11 cellular contexts compared by ENCODE assay signal in the genomic region with DNA sequence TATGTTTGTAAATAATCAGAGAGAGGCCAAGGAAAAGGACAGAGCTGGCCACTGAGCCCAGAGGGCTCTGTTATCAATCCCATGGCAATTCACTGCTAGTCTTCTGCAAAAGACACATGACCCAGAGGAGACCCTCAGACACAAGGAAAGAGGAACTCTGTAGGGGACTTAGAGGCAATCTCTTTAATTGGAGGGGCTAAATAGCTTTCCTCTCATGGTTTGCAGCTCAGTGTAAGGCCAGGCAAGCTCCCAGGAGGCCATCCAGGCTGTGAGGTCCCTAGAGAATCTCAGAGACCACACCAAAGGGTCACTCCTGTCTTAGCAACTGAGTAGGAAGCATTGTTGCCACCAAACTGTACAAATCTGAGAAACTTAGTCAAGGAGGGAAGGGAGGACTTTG. TPM values are rescaled to one million over a fixed set of nuclear protein-coding genes. Genes with fewer than 3 reads are reported as not detected.
A peak's percentile ranks its signal among the peaks of the same experiment; 100 is the strongest.
DNase-seq lines count a peak whose midpoint lies in the region; ATAC-seq, FAIRE-seq and TF ChIP-seq lines count a peak whose summit lies in the region.
"Had no signal": no experiment of that assay in that cellular context is flagged by ENCODE, and none has a peak within 500 bp of the region (broad histone marks: within the 10 kb centered on the region; RNA-seq: fewer than 3 reads in every experiment).

No MANE protein-coding gene starts in this region.

- POLR2A ChIA-PET in activated B cell treated with CpG ODN at 0.5 μM for 24 hours (lab: Charles Lee): interaction anchor here (0.9 to 28.8 kb wide), 12 partner anchors 9 to 189 kb away, joined by 3 to 2264 read pairs (median 12); partner anchors contain the start of genes HLA-DMB, HLA-DOA, HLA-DPA1 and HLA-DPB1

- H3K4me3 ChIP-seq in kidney (ENCODE audit: low read length in 2 of 2) (peak overlapping the region; percentile 34 to 42), stomach smooth muscle (ENCODE audit: low read length in 2 of 2) (peak overlapping the region; percentile 13 to 64)

- ATAC-seq in GM21723 (IDR thresholded peaks at IDR 0.05; ENCODE audit: unreplicated experiment): peak; percentile 11
- ATAC-seq in activated B cell treated with CpG ODN at 0.5 μM for 24 hours (ENCODE audit: low read depth): peak; percentile 38

- H3K9ac ChIP-seq in kidney (ENCODE audit: low read length in 2 of 2) (peak overlapping the region in 1 of 2 donors; percentile 36), stomach smooth muscle (ENCODE audit: low read length in 2 of 2) (no peak overlapping the region)

- CTCF ChIA-PET in activated B cell treated with CpG ODN at 0.5 μM for 24 hours (lab: Charles Lee): interaction anchor here (1.1 to 10.8 kb wide), 3 partner anchors 10 to 65 kb away, joined by 7 to 240 read pairs (median 98); partner anchors contain the start of genes HLA-DPA1 and HLA-DPB1

- H3K36me3 ChIP-seq in kidney (ENCODE audit: control insufficient read depth in 1 of 2, insufficient read depth in 2 of 2, low read length in 2 of 2) (no peaks in the 10 kb centered on the region), stomach smooth muscle (ENCODE audit: control insufficient read depth in 2 of 2, insufficient read depth in 2 of 2, low read length in 2 of 2) (no peaks in the 10 kb centered on the region)

- H3K27ac Mint-ChIP-seq in activated B cell treated with CpG ODN at 0.5 μM for 24 hours: peak overlapping the region; percentile 98

- no peak for DNase-seq in activated B cell treated with CpG ODN at 0.5 μM for 24 hours
- no peak for DNase-seq in kidney
- DNase-seq in effector CD8-positive, alpha-beta T cell (lab: John Stamatoyannopoulos, UW): no peak
- DNase-seq in hippocampal formation (lab: John Stamatoyannopoulos, UW): no peak
- no peak for DNase-seq in effector CD4-positive, alpha-beta T cell
- DNase-seq in stimulated activated CD4-positive, alpha-beta T cell treated with anti-CD3 and anti-CD28 coated beads, Interleukin-12 subunit alpha, Interleukin-12 subunit beta, amount 100 ng/mL, for 4 hours: no peak
- DNase-seq: activated naive CD4-positive, alpha-beta T cell had no signal

- no peak for FAIRE-seq in kidney (lab: Jason Lieb, UNC)

- peaks cover 14 to 18% of the 10 kb centered on the region in 2 donors for H3K4me1 ChIP-seq in kidney (ENCODE audit: control insufficient read depth in 1 of 2, insufficient read depth in 1 of 2, low read depth in 1 of 2, low read length in 2 of 2)
- peaks cover 13% of the 10 kb centered on the region for H3K4me1 ChIP-seq in stomach smooth muscle (ENCODE audit: control insufficient read depth, insufficient read depth, low read length)

- H3K4me3 Mint-ChIP-seq in activated B cell treated with CpG ODN at 0.5 μM for 24 hours: peak overlapping the region; percentile 67

- H3K27me3 ChIP-seq in stomach smooth muscle (ENCODE audit: control insufficient read depth in 1 of 2, insufficient read depth in 2 of 2, low read length in 2 of 2): peaks cover 0 to 3% of the 10 kb centered on the region in 2 donors

- H3K27ac ChIP-seq in kidney (ENCODE audit: low read depth in 2 of 2, low read length in 2 of 2) (peak overlapping the region; percentile 64 to 81), stomach smooth muscle (ENCODE audit: low read length) (peak overlapping the region; percentile 64)

- H3K4me1 Mint-ChIP-seq in activated B cell treated with CpG ODN at 0.5 μM for 24 hours: peaks cover 79% of the 10 kb centered on the region

- no peaks in the 10 kb centered on the region for H3K9me3 ChIP-seq in kidney (ENCODE audit: control insufficient read depth in 1 of 2, low read length in 2 of 2)
- no peaks in the 10 kb centered on the region for H3K9me3 ChIP-seq in stomach smooth muscle (ENCODE audit: control insufficient read depth in 2 of 2, low read length in 2 of 2)

- H3K36me3 Mint-ChIP-seq in activated B cell treated with CpG ODN at 0.5 μM for 24 hours (ENCODE audit: low read depth): no peaks in the 10 kb centered on the region

- intact Hi-C loops in activated B cell treated with CpG ODN at 0.5 μM for 24 hours (cut with micrococcal nuclease) (loop anchor here (1.0 kb wide), 2 partner anchors 8 to 56 kb away; partner anchors contain the start of gene HLA-DPB1), kidney (cut with DNase I) (loop anchor here (5.0 kb wide), 1 partner anchor 63 kb away; no protein-coding TSS in a partner anchor)

- H3K9me3 Mint-ChIP-seq in activated B cell treated with CpG ODN at 0.5 μM for 24 hours: no peaks in the 10 kb centered on the region

- TF ChIP-seq CTCF in activated B cell treated with CpG ODN at 0.5 μM for 24 hours (IDR thresholded peaks at IDR 0.05) (no peak), kidney (IDR thresholded peaks at IDR 0.05; ENCODE audit: borderline replicate concordance, extremely low read depth, insufficient read depth) (no peak)

- no peaks in the 10 kb centered on the region for H3K27me3 Mint-ChIP-seq in activated B cell treated with CpG ODN at 0.5 μM for 24 hours

RNA-seq across cellular contexts. Expression of gene HLA-DOA, which starts 10.0 kb away (rescaled TPM):
- total RNA-seq in activated B cell treated with CpG ODN at 0.5 μM for 24 hours (153 and 167 TPM in 2 replicates), kidney (21.6 TPM)
- polyA plus RNA-seq in kidney (ENCODE audit: insufficient read depth, low read depth, low replicate concordance): 10.8 TPM
- total RNA-seq: glomerular endothelial cell, MCF 10A had no signal

RNA-seq across cellular contexts. Expression of gene BRD2, which starts 51.0 kb away (rescaled TPM):
- total RNA-seq in activated B cell treated with CpG ODN at 0.5 μM for 24 hours (347 and 370 TPM in 2 replicates), kidney (184 TPM)
- polyA plus RNA-seq in kidney (ENCODE audit: insufficient read depth, low read depth, low replicate concordance): 73.9 TPM

RNA-seq across cellular contexts. Expression of gene HLA-DPA1, which starts 54.1 kb away (rescaled TPM):
- total RNA-seq in activated B cell treated with CpG ODN at 0.5 μM for 24 hours (718 and 730 TPM in 2 replicates), kidney (200 TPM)
- 154 TPM for polyA plus RNA-seq in kidney (ENCODE audit: insufficient read depth, low read depth, low replicate concordance)
- total RNA-seq: MCF 10A had no signal

RNA-seq across cellular contexts. Expression of gene HLA-DPB1, which starts 56.4 kb away (rescaled TPM):
- total RNA-seq in activated B cell treated with CpG ODN at 0.5 μM for 24 hours (853 and 854 TPM in 2 replicates), kidney (181 TPM)
- 141 TPM for polyA plus RNA-seq in kidney (ENCODE audit: insufficient read depth, low read depth, low replicate concordance)
- total RNA-seq: MCF 10A had no signal
